Comparison of ENCODE assay signal across 1 cellular context in genomic region chr6:63802606-63803206, GRCh38.
TF ChIP-seq lines count a peak whose summit lies in the region.

No MANE protein-coding gene starts in this region.

TF ChIP-seq in liver, 16 proteins besides CTCF, POLR2A, EP300 and RAD21 (continued from another document):
- TF ChIP-seq MAX (IDR thresholded peaks at IDR 0.05): no peak
- TF ChIP-seq ATF3 (IDR thresholded peaks at IDR 0.05): no peak
- TF ChIP-seq JUND (IDR thresholded peaks at IDR 0.05): no peak
